Comparison of ENCODE assay signal across 9 cellular contexts in the genomic region with DNA sequence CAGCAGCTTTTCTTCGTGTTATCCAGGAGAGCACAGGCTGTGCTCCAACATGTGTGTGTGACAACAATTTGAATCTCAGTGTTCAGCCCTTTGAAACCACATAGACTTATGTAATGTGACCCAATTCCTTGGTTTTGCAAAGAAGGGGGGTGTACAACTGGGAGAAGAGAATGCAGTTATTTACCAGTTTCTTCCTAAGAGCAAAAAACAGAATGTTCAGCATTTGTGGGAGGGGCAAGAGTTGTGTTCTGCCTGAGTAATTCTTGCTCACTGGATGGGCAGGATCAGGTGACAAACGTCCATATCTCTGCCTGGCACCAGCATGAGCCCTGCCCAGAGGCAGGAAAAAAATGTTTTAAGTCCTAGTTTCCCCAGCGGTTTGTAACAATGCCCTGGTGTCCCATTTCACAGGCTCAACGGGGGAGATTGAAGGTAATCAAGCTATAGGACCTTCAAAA.
DNase-seq lines count a peak whose midpoint lies in the region; ATAC-seq and TF ChIP-seq lines count a peak whose summit lies in the region.
"Had no signal": no experiment of that assay in that cellular context is flagged by ENCODE, and none has a peak within 500 bp of the region (broad histone marks: within the 10 kb centered on the region; RNA-seq: fewer than 3 reads in every experiment).

No MANE protein-coding gene starts in this region.

- TF ChIP-seq CTCF in Peyer's patch (IDR thresholded peaks at IDR 0.05) (no peak), fibroblast of pulmonary artery (IDR thresholded peaks at IDR 0.05; ENCODE audit: low read length, missing control alignments) (no peak), osteocyte (IDR thresholded peaks at IDR 0.05) (no peak)

- H3K4me1 Mint-ChIP-seq in osteocyte (ENCODE audit: unreplicated experiment), result peaks cover 10% of the 10 kb centered on the region

- peaks cover 11% of the 10 kb centered on the region for H3K9me3 Mint-ChIP-seq in osteocyte (ENCODE audit: unreplicated experiment)

- H3K27me3 ChIP-seq in Peyer's patch, result no peaks in the 10 kb centered on the region

- no peaks in the 10 kb centered on the region for H3K27me3 Mint-ChIP-seq in osteocyte (ENCODE audit: unreplicated experiment)

- H3K27ac ChIP-seq in Peyer's patch, result peak overlapping the region; percentile 37 to 73 (median 46)

- H3K4me3 Mint-ChIP-seq in osteocyte (ENCODE audit: unreplicated experiment), result no peak overlapping the region

- H3K27ac Mint-ChIP-seq in osteocyte (ENCODE audit: unreplicated experiment), result peak overlapping the region; percentile 78

- no peaks in the 10 kb centered on the region for H3K9me3 ChIP-seq in Peyer's patch

- DNase-seq in Caki2 (ENCODE audit: low read depth), result peak; percentile 42
- DNase-seq in Peyer's patch, result peak in 1 of 3 donors; percentile 65
- peak; percentile 79 for DNase-seq in fibroblast of pulmonary artery (ENCODE audit: low read depth)
- no peak for DNase-seq in osteocyte (ENCODE audit: extremely low spot score, unreplicated experiment)
- no peak for DNase-seq in SKM-1 treated with dmso at 0.1 percent for 144 hours (lab: John Stamatoyannopoulos, UW; ENCODE audit: unreplicated experiment)
- no peak for DNase-seq in activated gamma-delta T cell (lab: John Stamatoyannopoulos, UW)
- no peak for DNase-seq in retina
- DNase-seq: NCI-H1048 had no signal

- no peak overlapping the region for H3K4me3 ChIP-seq in Peyer's patch
- no peak overlapping the region for H3K4me3 ChIP-seq in fibroblast of pulmonary artery (replicated peaks; ENCODE audit: low read depth, low read length)

- no peaks in the 10 kb centered on the region for H3K36me3 Mint-ChIP-seq in osteocyte (ENCODE audit: unreplicated experiment)

- peaks cover 0 to 12% (median 0%) of the 10 kb centered on the region in 4 donors for H3K4me1 ChIP-seq in Peyer's patch

- H3K36me3 ChIP-seq in Peyer's patch, result no peaks in the 10 kb centered on the region

- ATAC-seq in HG03045 (IDR thresholded peaks at IDR 0.05; ENCODE audit: unreplicated experiment), result no peak

- no peak for TF ChIP-seq POLR2A in Peyer's patch (IDR thresholded peaks at IDR 0.05)

- in situ Hi-C loops in Caki2 (cut with HindIII; ENCODE audit: low pct_unique_long_range_greater_than_20kb, low sequenced_read_pairs), result no loop called here

Comparison
In these comparisons a context has a peak if more than half of its experiments do, and no peak if none do; other contexts are left out.
1. DNase-seq: peak in Caki2 (single experiment) and fibroblast of pulmonary artery (single experiment); none in osteocyte (single experiment), SKM-1 treated with dmso at 0.1 percent for 144 hours (single experiment), activated gamma-delta T cell (single experiment) and retina (single experiment).